In the genomic region with DNA sequence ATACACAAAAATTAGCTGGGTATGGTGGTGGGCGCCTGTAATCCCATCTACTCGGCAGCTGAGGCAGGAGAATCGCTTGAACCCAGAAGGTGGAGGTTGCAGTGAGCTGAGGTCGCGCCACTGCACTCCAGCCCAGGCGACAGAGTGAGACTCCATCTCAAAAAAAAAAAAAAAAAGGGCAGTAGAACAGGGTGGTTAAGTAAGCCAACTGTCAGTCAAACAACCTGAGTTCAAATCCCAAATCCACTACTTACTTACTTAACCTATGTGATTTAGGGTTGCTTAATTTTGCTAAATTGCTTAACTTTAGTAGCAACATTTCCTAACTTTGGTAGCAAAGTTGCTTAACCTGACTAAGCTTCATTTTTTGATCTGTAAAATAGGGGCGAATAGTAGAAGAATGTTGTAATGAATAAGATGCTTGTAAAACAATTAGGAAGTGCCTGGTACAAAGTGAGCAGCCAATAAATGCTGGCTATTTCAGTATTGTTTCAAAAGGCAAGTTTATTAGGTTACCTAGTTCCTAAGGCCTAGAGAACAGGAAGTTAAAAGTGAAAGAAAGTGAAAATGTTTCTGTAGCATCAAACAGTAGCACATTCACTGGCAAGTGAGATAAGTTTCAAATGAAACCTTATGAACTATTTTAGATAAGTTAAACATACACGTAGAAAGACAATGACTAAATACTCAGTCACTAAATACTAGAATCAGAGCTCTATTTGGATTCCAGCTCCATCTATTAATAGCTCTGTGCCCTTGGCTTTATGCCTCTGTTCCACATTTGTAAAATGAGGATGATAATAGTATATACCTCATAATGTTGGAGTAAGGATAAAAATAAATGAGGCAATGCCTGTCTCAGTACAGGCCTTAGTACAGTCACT, we compare ENCODE assay signal across 8 cellular contexts.
DNase-seq lines count a peak whose midpoint lies in the region; ATAC-seq and TF ChIP-seq lines count a peak whose summit lies in the region.

No MANE protein-coding gene starts in this region.

- H3K9me3 Mint-ChIP-seq in activated naive CD4-positive, alpha-beta T cell treated with anti-CD3 and anti-CD28 coated beads, Interleukin-2, amount 10 ng/mL, durations not matched to agents 7 days and 5 days: no peaks in the 10 kb centered on the region
- no peaks in the 10 kb centered on the region for H3K9me3 Mint-ChIP-seq in activated CD8-positive, alpha-beta T cell treated with anti-CD3 and anti-CD28 coated beads, Interleukin-2, amount 10 ng/mL, durations not matched to agents 7 days and 5 days (ENCODE audit: insufficient read depth)
- no peaks in the 10 kb centered on the region for H3K9me3 Mint-ChIP-seq in memory B cell

- no peak overlapping the region for H3K4me3 ChIP-seq in Peyer's patch

- TF ChIP-seq CTCF in Peyer's patch (IDR thresholded peaks at IDR 0.05): no peak

- ATAC-seq in HG03354 (IDR thresholded peaks at IDR 0.05; ENCODE audit: poor library complexity, severe bottlenecking, unreplicated experiment): peak; percentile 80
- ATAC-seq in activated CD8-positive, alpha-beta T cell treated with anti-CD3 and anti-CD28 coated beads, Interleukin-2, amount 10 ng/mL, durations not matched to agents 7 days and 5 days: peak; percentile 82
- peak; percentile 95 for ATAC-seq in memory B cell (ENCODE audit: low read depth)

- peaks cover 0 to 2% (median 0%) of the 10 kb centered on the region in 4 donors for H3K4me1 ChIP-seq in Peyer's patch

- H3K36me3 Mint-ChIP-seq in activated naive CD4-positive, alpha-beta T cell treated with anti-CD3 and anti-CD28 coated beads, Interleukin-2, amount 10 ng/mL, durations not matched to agents 7 days and 5 days: peaks cover 2% of the 10 kb centered on the region
- peaks cover 9% of the 10 kb centered on the region for H3K36me3 Mint-ChIP-seq in activated CD8-positive, alpha-beta T cell treated with anti-CD3 and anti-CD28 coated beads, Interleukin-2, amount 10 ng/mL, durations not matched to agents 7 days and 5 days (ENCODE audit: low read depth)
- no peaks in the 10 kb centered on the region for H3K36me3 Mint-ChIP-seq in memory B cell

- no peaks in the 10 kb centered on the region for H3K27me3 ChIP-seq in Peyer's patch

- H3K27ac ChIP-seq in Peyer's patch: peak overlapping the region in 1 of 4 donors; percentile 18

- no peak for DNase-seq in activated naive CD4-positive, alpha-beta T cell treated with anti-CD3 and anti-CD28 coated beads, Interleukin-2, amount 10 ng/mL, durations not matched to agents 7 days and 5 days
- no peak for DNase-seq in activated naive CD4-positive, alpha-beta T cell treated with anti-CD3 and anti-CD28 coated beads, Interleukin-2, amount 50 U/mL, for 16 hours
- DNase-seq in activated CD8-positive, alpha-beta T cell treated with anti-CD3 and anti-CD28 coated beads, Interleukin-2, amount 10 ng/mL, durations not matched to agents 7 days and 5 days: no peak
- peak in 1 of 2 donors; percentile 4 for DNase-seq in memory B cell (ENCODE audit: low spot score in 2 of 2)
- no peak for DNase-seq in Peyer's patch
- DNase-seq in NCI-H2029 treated with DMSO at 0.1 percent for 48 hours (lab: John Stamatoyannopoulos, UW): no peak
- DNase-seq in midbrain (lab: John Stamatoyannopoulos, UW): no peak

- H3K36me3 ChIP-seq in Peyer's patch: no peaks in the 10 kb centered on the region

- no peak for TF ChIP-seq POLR2A in Peyer's patch (IDR thresholded peaks at IDR 0.05)

- peaks cover 25% of the 10 kb centered on the region for H3K4me1 Mint-ChIP-seq in activated naive CD4-positive, alpha-beta T cell treated with anti-CD3 and anti-CD28 coated beads, Interleukin-2, amount 10 ng/mL, durations not matched to agents 7 days and 5 days
- H3K4me1 Mint-ChIP-seq in activated CD8-positive, alpha-beta T cell treated with anti-CD3 and anti-CD28 coated beads, Interleukin-2, amount 10 ng/mL, durations not matched to agents 7 days and 5 days (ENCODE audit: low read depth): peaks cover 16% of the 10 kb centered on the region
- H3K4me1 Mint-ChIP-seq in memory B cell: peaks cover 7% of the 10 kb centered on the region

- H3K9me3 ChIP-seq in Peyer's patch: no peaks in the 10 kb centered on the region

- H3K4me3 Mint-ChIP-seq in activated naive CD4-positive, alpha-beta T cell treated with anti-CD3 and anti-CD28 coated beads, Interleukin-2, amount 10 ng/mL, durations not matched to agents 7 days and 5 days: no peak overlapping the region
- H3K4me3 Mint-ChIP-seq in activated CD8-positive, alpha-beta T cell treated with anti-CD3 and anti-CD28 coated beads, Interleukin-2, amount 10 ng/mL, durations not matched to agents 7 days and 5 days: peak overlapping the region; percentile 2
- peak overlapping the region; percentile 37 for H3K4me3 Mint-ChIP-seq in memory B cell

- H3K27me3 Mint-ChIP-seq in activated naive CD4-positive, alpha-beta T cell treated with anti-CD3 and anti-CD28 coated beads, Interleukin-2, amount 10 ng/mL, durations not matched to agents 7 days and 5 days: no peaks in the 10 kb centered on the region
- H3K27me3 Mint-ChIP-seq in activated CD8-positive, alpha-beta T cell treated with anti-CD3 and anti-CD28 coated beads, Interleukin-2, amount 10 ng/mL, durations not matched to agents 7 days and 5 days (ENCODE audit: low read depth): no peaks in the 10 kb centered on the region
- H3K27me3 Mint-ChIP-seq in memory B cell: no peaks in the 10 kb centered on the region

- POLR2A ChIA-PET in activated CD8-positive, alpha-beta T cell treated with anti-CD3 and anti-CD28 coated beads, Interleukin-2, amount 10 ng/mL, durations not matched to agents 7 days and 5 days (lab: Charles Lee): no interaction called here

- CTCF ChIA-PET in activated naive CD4-positive, alpha-beta T cell treated with anti-CD3 and anti-CD28 coated beads, Interleukin-2, amount 10 ng/mL, durations not matched to agents 7 days and 5 days (lab: Charles Lee): no interaction called here
- CTCF ChIA-PET in activated CD8-positive, alpha-beta T cell treated with anti-CD3 and anti-CD28 coated beads, Interleukin-2, amount 10 ng/mL, durations not matched to agents 7 days and 5 days (lab: Charles Lee): interaction anchor here (0.7 kb wide), 1 partner anchor 42 kb away, joined by 3 read pairs; no protein-coding TSS in a partner anchor

- H3K27ac Mint-ChIP-seq in activated naive CD4-positive, alpha-beta T cell treated with anti-CD3 and anti-CD28 coated beads, Interleukin-2, amount 10 ng/mL, durations not matched to agents 7 days and 5 days: peak overlapping the region; percentile 89
- H3K27ac Mint-ChIP-seq in activated CD8-positive, alpha-beta T cell treated with anti-CD3 and anti-CD28 coated beads, Interleukin-2, amount 10 ng/mL, durations not matched to agents 7 days and 5 days: peak overlapping the region; percentile 76
- H3K27ac Mint-ChIP-seq in memory B cell: peak overlapping the region; percentile 90
